ENCODE assay signal across 18 cellular contexts in genomic region chr19:11942008-11942842, GRCh38. TPM values are rescaled to one million over a fixed set of nuclear protein-coding genes. Genes with fewer than 3 reads are reported as not detected.
A peak's percentile ranks its signal among the peaks of the same experiment; 100 is the strongest.
DNase-seq lines count a peak whose midpoint lies in the region; ATAC-seq, FAIRE-seq and TF ChIP-seq lines count a peak whose summit lies in the region.
"Had no signal": no experiment of that assay in that cellular context is flagged by ENCODE, and none has a peak within 500 bp of the region (broad histone marks: within the 10 kb centered on the region; RNA-seq: fewer than 3 reads in every experiment).

No MANE protein-coding gene starts in this region.

- BruUV-seq in HepG2 (replicated peaks; lab: Mats Ljungman, UMichigan) = no TSS peak

- peak overlapping the region; percentile 21 for H3K4me3 Mint-ChIP-seq in endothelial cell (ENCODE audit: unreplicated experiment)
- H3K4me3 Mint-ChIP-seq: CD4-positive, alpha-beta T cell had no signal

- no peak for DNase-seq in HepG2 (ENCODE audit: low spot score)
- no peak for DNase-seq in right lobe of liver
- DNase-seq in adipocyte (ENCODE audit: low read depth) = no peak
- DNase-seq in endothelial cell (ENCODE audit: low spot score) = no peak
- DNase-seq in central memory CD4-positive, alpha-beta T cell = no peak
- no peak for DNase-seq in activated T-cell treated with anti-CD3 and anti-CD28 coated beads, Interleukin-2, amount 50 U/mL, for 1 hour
- DNase-seq in HuH-7 (ENCODE audit: low spot score) = no peak
- DNase-seq: C1 segment of cervical spinal cord; Calu3; CD4-positive, alpha-beta T cell; DMS 273 treated with DMSO at 0.1 percent for 48 hours had no signal

- no peak for TF ChIP-seq CTCF in HepG2 (CRISPR knock-in tag; IDR thresholded peaks at IDR 0.05)
- no peak for TF ChIP-seq CTCF in right lobe of liver (IDR thresholded peaks at IDR 0.05)
- TF ChIP-seq CTCF in endothelial cell (IDR thresholded peaks at IDR 0.05; ENCODE audit: unreplicated experiment) = no peak

- H3K27me3 Mint-ChIP-seq in endothelial cell (ENCODE audit: unreplicated experiment) = peaks cover 4% of the 10 kb centered on the region
- H3K27me3 Mint-ChIP-seq: CD4-positive, alpha-beta T cell had no signal

- H3K27ac ChIP-seq in HepG2 (ENCODE audit: extremely low read length, insufficient read depth, low read length) = no peak overlapping the region
- no peak overlapping the region for H3K27ac ChIP-seq in right lobe of liver
- H3K27ac ChIP-seq: 22Rv1 had no signal

- peaks cover 3 to 36% of the 10 kb centered on the region in 2 experiments; a peak in 4 of 5 replicates for H3K36me3 ChIP-seq in HepG2 (replicated peaks in 1 of 2; ENCODE audit: control insufficient read depth in 1 of 2, insufficient read depth in 2 of 2, low read length in 2 of 2)
- H3K36me3 ChIP-seq in right lobe of liver = peaks cover 0 to 38% (median 4%) of the 10 kb centered on the region in 4 donors
- peaks cover 47% of the 10 kb centered on the region for H3K36me3 ChIP-seq in adipocyte (ENCODE audit: control insufficient read depth, insufficient read depth, low read length, severe bottlenecking)

- CTCF ChIA-PET in HepG2 (lab: Yijun Ruan, JAX; ENCODE audit: low intra/inter-chr PET ratio, low total read pairs) = no interaction called here

- in situ Hi-C loops in HepG2 (cut with HindIII; ENCODE audit: extremely low pct_ligation_motif_present, low pct_unique_long_range_greater_than_20kb) = no loop called here

- H3K79me2 ChIP-seq in HepG2 (ENCODE audit: insufficient read depth, low read length) = peaks cover 30% of the 10 kb centered on the region

- H3K27ac Mint-ChIP-seq in endothelial cell (ENCODE audit: unreplicated experiment) = no peak overlapping the region
- H3K27ac Mint-ChIP-seq: CD4-positive, alpha-beta T cell had no signal

- H3K9me3 Mint-ChIP-seq in endothelial cell (ENCODE audit: unreplicated experiment) = peaks cover 34% of the 10 kb centered on the region

- H3K4me1 Mint-ChIP-seq in endothelial cell (ENCODE audit: unreplicated experiment) = no peaks in the 10 kb centered on the region

- no peak for TF ChIP-seq RAD21 in HepG2 (CRISPR knock-in tag; IDR thresholded peaks at IDR 0.05)

- H3K9me3 ChIP-seq in HepG2 (ENCODE audit: low read length) = peaks cover 21% of the 10 kb centered on the region
- peaks cover 4 to 46% (median 17%) of the 10 kb centered on the region in 4 donors for H3K9me3 ChIP-seq in right lobe of liver
- peaks cover 55% of the 10 kb centered on the region for H3K9me3 ChIP-seq in adipocyte (ENCODE audit: control insufficient read depth, low read length)

- TF ChIP-seq POLR2A in HepG2 (IDR thresholded peaks at IDR 0.05; ENCODE audit: insufficient read depth in 1 of 2, low read depth in 2 of 2, low read length in 2 of 2) = no peak
- no peak for TF ChIP-seq POLR2A in right lobe of liver (IDR thresholded peaks at IDR 0.05)

- no peak overlapping the region for H3K4me2 ChIP-seq in HepG2 (ENCODE audit: low read depth, low read length)

- no peak overlapping the region for H3K4me3 ChIP-seq in HepG2 (replicated peaks in 1 of 3; ENCODE audit: insufficient read depth in 1 of 3, low read depth in 2 of 3, low read length in 3 of 3)
- H3K4me3 ChIP-seq in right lobe of liver = no peak overlapping the region
- H3K4me3 ChIP-seq in adipocyte (ENCODE audit: low read length) = peak overlapping the region; percentile 39

- H3K9ac ChIP-seq in HepG2 (ENCODE audit: insufficient read depth, low read depth, low read length) (no peak overlapping the region), adipocyte (ENCODE audit: low read length) (no peak overlapping the region)

- H2AFZ ChIP-seq in HepG2 (ENCODE audit: low read length) = no peak overlapping the region

- 97% methylated on average over 10 of the region's 10 CpGs for whole genome bisulfite sequencing in HepG2 (ENCODE audit: low lambda C conversion rate)
- 98% methylated on average over 4 of the region's 10 CpGs for WGBS in right lobe of liver (ENCODE audit: insufficient coverage, low coverage, low lambda C conversion rate, missing lambda C conversion rate)

- H3K4me1 ChIP-seq in HepG2 (ENCODE audit: insufficient read depth, low read length) (no peaks in the 10 kb centered on the region), right lobe of liver (no peaks in the 10 kb centered on the region), adipocyte (ENCODE audit: control insufficient read depth, insufficient read depth, low read length) (no peaks in the 10 kb centered on the region)

- peaks cover 23% of the 10 kb centered on the region for H3K36me3 Mint-ChIP-seq in endothelial cell (ENCODE audit: low read depth, unreplicated experiment)

- no peaks in the 10 kb centered on the region for H3K27me3 ChIP-seq in HepG2 (ENCODE audit: control insufficient read depth in 1 of 2, insufficient read depth in 2 of 2, low read length in 2 of 2)
- no peaks in the 10 kb centered on the region for H3K27me3 ChIP-seq in right lobe of liver
- H3K27me3 ChIP-seq in adipocyte (replicated peaks; ENCODE audit: control insufficient read depth, insufficient read depth, low read length) = no peaks in the 10 kb centered on the region

- ATAC-seq in HepG2 (no peak), right lobe of liver (no peak), HG03565 (IDR thresholded peaks at IDR 0.05; ENCODE audit: unreplicated experiment) (no peak)
- ATAC-seq: HCT116 had no signal

- TF ChIP-seq EP300 in HepG2 (IDR thresholded peaks at IDR 0.05; ENCODE audit: low read depth in 2 of 2, low read length in 2 of 2) = no peak
- TF ChIP-seq EP300 in HepG2 (CRISPR knock-in tag; IDR thresholded peaks at IDR 0.05; ENCODE audit: borderline replicate concordance) = no peak

- no peak for FAIRE-seq in HepG2 (lab: Jason Lieb, UNC)
- FAIRE-seq: H54 had no signal

- intact Hi-C loops in HepG2 (cut with micrococcal nuclease; ENCODE audit: unreplicated experiment) (no loop called here), right lobe of liver (cut with DNase I) (no loop called here)

- no peaks in the 10 kb centered on the region; the same call in 1 of the 2 replicates for H4K20me1 ChIP-seq in HepG2 (ENCODE audit: insufficient read depth, low read length)

- POLR2A ChIA-PET in HepG2 (lab: Yijun Ruan, JAX) = no interaction called here

RNA-seq across cellular contexts. Expression of gene ZNF700, which starts 17.3 kb away (rescaled TPM):
- total RNA-seq in HepG2 (2016; rRNA removed; fragmentation: Illumina TruSeq; extraction: Trizol) (12.8 and 16.5 TPM in 2 replicates), right lobe of liver (1 to 10 TPM; 5.1 to 7.6 (median 5.5) TPM), endothelial cell (ENCODE audit: unreplicated experiment) (0.18 TPM)
- total RNA-seq in HepG2 (2016; cell fraction: cytosol; rRNA removed; fragmentation: Illumina TruSeq; extraction: Trizol; ENCODE audit: low read depth) = 1.8 and 2.2 TPM in 2 replicates
- total RNA-seq in HepG2 (2016; cell fraction: insoluble cytoplasmic fraction; rRNA removed; fragmentation: Illumina TruSeq; extraction: Trizol) = 12.7 and 16.3 TPM in 2 replicates
- 4.7 and 6.4 TPM in 2 replicates for total RNA-seq in HepG2 (2016; cell fraction: membrane; rRNA removed; fragmentation: Illumina TruSeq; extraction: Trizol)
- total RNA-seq in HepG2 (2016; cell fraction: nucleus; rRNA removed; fragmentation: Illumina TruSeq; extraction: Trizol) = 12.4 and 15.3 TPM in 2 replicates
- polyA plus RNA-seq in HepG2 (2011; rRNA removed) = 4.5 and 6.0 TPM in 2 replicates
- polyA plus RNA-seq in HepG2 (2011; cell fraction: cytosol; rRNA removed) = 1.4 and 2.3 TPM in 2 replicates
- 5.8 and 7.8 TPM in 2 replicates for polyA plus RNA-seq in HepG2 (2011; cell fraction: nucleus; rRNA removed)
- 4.5 and 5.9 TPM in 2 replicates for polyA plus RNA-seq in HepG2 (2012)
- 0.33 and 0.34 TPM in 2 replicates for polyA plus RNA-seq in HepG2 (2016; cell fraction: cytosol; fragmentation: Illumina TruSeq; extraction: Trizol; ENCODE audit: low read depth)
- polyA plus RNA-seq in HepG2 (2016; cell fraction: insoluble cytoplasmic fraction; fragmentation: Illumina TruSeq; extraction: Trizol; ENCODE audit: low read depth) = 7.7 and 8.5 TPM in 2 replicates
- polyA plus RNA-seq in HepG2 (2016; cell fraction: membrane; fragmentation: Illumina TruSeq; extraction: Trizol; ENCODE audit: low read depth) = 0.97 and 1.1 TPM in 2 replicates
- 42.0 and 43.2 TPM in 2 replicates for polyA plus RNA-seq in HepG2 (2016; cell fraction: nucleus; fragmentation: Illumina TruSeq; extraction: Trizol; ENCODE audit: insufficient read depth, low read depth)
- 1.4 and 2.1 TPM in 2 replicates for polyA minus RNA-seq in HepG2 (2011; rRNA and poly(A)+ RNA removed; ENCODE audit: low replicate concordance)
- polyA minus RNA-seq in HepG2 (2011; cell fraction: cytosol; rRNA and poly(A)+ RNA removed) = 4.2 and 5.5 TPM in 2 replicates
- polyA minus RNA-seq in HepG2 (2011; cell fraction: nucleus; rRNA and poly(A)+ RNA removed) = 8.4 and 11.4 TPM in 2 replicates

RNA-seq across cellular contexts. Expression of gene ZNF763, which starts 22.6 kb away (rescaled TPM):
- total RNA-seq in HepG2 (2016; rRNA removed; fragmentation: Illumina TruSeq; extraction: Trizol) (0.42 and 0.49 TPM in 2 replicates), right lobe of liver (1 to 10 TPM in 2 of 6 experiments, under 1 TPM in 4; 0.25 to 2.6 (median 0.70) TPM), endothelial cell (ENCODE audit: unreplicated experiment) (not detected)
- total RNA-seq in HepG2 (2016; cell fraction: cytosol; rRNA removed; fragmentation: Illumina TruSeq; extraction: Trizol; ENCODE audit: low read depth) = 0.20 and 0.26 TPM in 2 replicates
- 0.31 and 0.74 TPM in 2 replicates for total RNA-seq in HepG2 (2016; cell fraction: insoluble cytoplasmic fraction; rRNA removed; fragmentation: Illumina TruSeq; extraction: Trizol)
- 0.31 and 0.40 TPM in 2 replicates for total RNA-seq in HepG2 (2016; cell fraction: membrane; rRNA removed; fragmentation: Illumina TruSeq; extraction: Trizol)
- 0.78 and 0.93 TPM in 2 replicates for total RNA-seq in HepG2 (2016; cell fraction: nucleus; rRNA removed; fragmentation: Illumina TruSeq; extraction: Trizol)
- polyA plus RNA-seq in HepG2 (2011; rRNA removed) = 0.08 and 0.16 TPM in 2 replicates
- 0.03 and 0.17 TPM in 2 replicates for polyA plus RNA-seq in HepG2 (2011; cell fraction: cytosol; rRNA removed)
- polyA plus RNA-seq in HepG2 (2011; cell fraction: nucleus; rRNA removed) = 0.10 and 0.84 TPM in 2 replicates
- polyA plus RNA-seq in HepG2 (2012) = 0.20 and 0.34 TPM in 2 replicates
- not detected in 2 replicates for polyA plus RNA-seq in HepG2 (2016; cell fraction: cytosol; fragmentation: Illumina TruSeq; extraction: Trizol; ENCODE audit: low read depth)
- 0.44 and 0.47 TPM in 2 replicates for polyA plus RNA-seq in HepG2 (2016; cell fraction: insoluble cytoplasmic fraction; fragmentation: Illumina TruSeq; extraction: Trizol; ENCODE audit: low read depth)
- polyA plus RNA-seq in HepG2 (2016; cell fraction: membrane; fragmentation: Illumina TruSeq; extraction: Trizol; ENCODE audit: low read depth) = 0.19 and 0.21 TPM in 2 replicates
- polyA plus RNA-seq in HepG2 (2016; cell fraction: nucleus; fragmentation: Illumina TruSeq; extraction: Trizol; ENCODE audit: insufficient read depth, low read depth) = 1.7 and 2.4 TPM in 2 replicates
- polyA minus RNA-seq in HepG2 (2011; rRNA and poly(A)+ RNA removed; ENCODE audit: low replicate concordance) = 0.32 TPM in 1 of 2 replicates, not detected in the other
- polyA minus RNA-seq in HepG2 (2011; cell fraction: cytosol; rRNA and poly(A)+ RNA removed) = not detected in 2 replicates
- polyA minus RNA-seq in HepG2 (2011; cell fraction: nucleus; rRNA and poly(A)+ RNA removed) = 0.64 and 0.87 TPM in 2 replicates
- total RNA-seq: A673, Daoy, HT1080 had no signal

RNA-seq across cellular contexts. Expression of gene ZNF69, which starts 54.6 kb away (rescaled TPM):
- total RNA-seq in HepG2 (2016; rRNA removed; fragmentation: Illumina TruSeq; extraction: Trizol) (21.0 and 35.5 TPM in 2 replicates), right lobe of liver (1 to 10 TPM; 6.1 to 10.0 (median 9.2) TPM), endothelial cell (ENCODE audit: unreplicated experiment) (not detected)
- total RNA-seq in HepG2 (2016; cell fraction: cytosol; rRNA removed; fragmentation: Illumina TruSeq; extraction: Trizol; ENCODE audit: low read depth) = 5.9 and 6.2 TPM in 2 replicates
- 20.7 and 33.8 TPM in 2 replicates for total RNA-seq in HepG2 (2016; cell fraction: insoluble cytoplasmic fraction; rRNA removed; fragmentation: Illumina TruSeq; extraction: Trizol)
- 11.2 and 12.9 TPM in 2 replicates for total RNA-seq in HepG2 (2016; cell fraction: membrane; rRNA removed; fragmentation: Illumina TruSeq; extraction: Trizol)
- total RNA-seq in HepG2 (2016; cell fraction: nucleus; rRNA removed; fragmentation: Illumina TruSeq; extraction: Trizol) = 20.8 and 24.9 TPM in 2 replicates
- polyA plus RNA-seq in HepG2 (2011; rRNA removed) = 8.5 and 9.6 TPM in 2 replicates
- 5.9 and 8.3 TPM in 2 replicates for polyA plus RNA-seq in HepG2 (2011; cell fraction: cytosol; rRNA removed)
- polyA plus RNA-seq in HepG2 (2011; cell fraction: nucleus; rRNA removed) = 8.8 and 12.0 TPM in 2 replicates
- polyA plus RNA-seq in HepG2 (2012) = 7.2 and 8.5 TPM in 2 replicates
- 3.0 and 3.6 TPM in 2 replicates for polyA plus RNA-seq in HepG2 (2016; cell fraction: cytosol; fragmentation: Illumina TruSeq; extraction: Trizol; ENCODE audit: low read depth)
- polyA plus RNA-seq in HepG2 (2016; cell fraction: insoluble cytoplasmic fraction; fragmentation: Illumina TruSeq; extraction: Trizol; ENCODE audit: low read depth) = 13.0 and 13.9 TPM in 2 replicates
- 4.0 and 4.6 TPM in 2 replicates for polyA plus RNA-seq in HepG2 (2016; cell fraction: membrane; fragmentation: Illumina TruSeq; extraction: Trizol; ENCODE audit: low read depth)
- 42.0 and 46.3 TPM in 2 replicates for polyA plus RNA-seq in HepG2 (2016; cell fraction: nucleus; fragmentation: Illumina TruSeq; extraction: Trizol; ENCODE audit: insufficient read depth, low read depth)
- 8.7 TPM in 1 of 2 replicates, not detected in the other for polyA minus RNA-seq in HepG2 (2011; rRNA and poly(A)+ RNA removed; ENCODE audit: low replicate concordance)
- polyA minus RNA-seq in HepG2 (2011; cell fraction: cytosol; rRNA and poly(A)+ RNA removed) = 16.4 and 17.4 TPM in 2 replicates
- polyA minus RNA-seq in HepG2 (2011; cell fraction: nucleus; rRNA and poly(A)+ RNA removed) = 40.6 and 49.9 TPM in 2 replicates
- total RNA-seq: HT1080 had no signal
